In genomic region chr4:124262211-124263179, GRCh38 we compare ENCODE assay signal across 8 cellular contexts.
DNase-seq lines count a peak whose midpoint lies in the region; ATAC-seq, FAIRE-seq and TF ChIP-seq lines count a peak whose summit lies in the region.

No MANE protein-coding gene starts in this region.

- peak; percentile 85 for ATAC-seq in GM18499 (IDR thresholded peaks at IDR 0.05; ENCODE audit: insufficient read depth, unreplicated experiment)
- ATAC-seq in HG02870 (IDR thresholded peaks at IDR 0.05; ENCODE audit: unreplicated experiment), result peak; percentile 92
- peak in 1 of 4 experiments; percentile 49 for ATAC-seq in T-cell (replicated peaks in 1 of 4)

- H3K9me3 Mint-ChIP-seq in T-cell, result no peaks in the 10 kb centered on the region

- no peaks in the 10 kb centered on the region for H3K9me3 ChIP-seq in AG04450 (ENCODE audit: control insufficient read depth, insufficient read depth, low read length)

- TF ChIP-seq CTCF in AG04450 (IDR thresholded peaks at IDR 0.05; ENCODE audit: low read depth, low read length) (peak; percentile 92), bronchial epithelial cell (IDR thresholded peaks at IDR 0.05; ENCODE audit: insufficient read depth, low read length, severe bottlenecking) (peak; percentile 75), kidney epithelial cell (IDR thresholded peaks at IDR 0.05; ENCODE audit: insufficient read depth, low read length, poor library complexity, severe bottlenecking) (peak; percentile 87)

- DNase-seq in AG04450 (ENCODE audit: low read depth, low spot score), result peak; percentile 73
- peak; percentile 34 for DNase-seq in NCI-H1417 treated with DMSO at 0.1 percent for 48 hours (lab: John Stamatoyannopoulos, UW)
- DNase-seq in T-cell, result peak in 24 of 34 experiments; percentile 0 to 32 (median 6)
- peak; percentile 77 for DNase-seq in bronchial epithelial cell (ENCODE audit: low read depth)
- peak; percentile 34 for DNase-seq in kidney epithelial cell (ENCODE audit: low read depth)
- DNase-seq in stimulated activated CD4-positive, alpha-beta T cell treated with anti-CD3 and anti-CD28 coated beads, Interleukin-2, amount 100 ng/mL, for 48 hours, result peak; percentile 31 to 34

- CTCF ChIA-PET in AG04450 (lab: Charles Lee), result interaction anchor here (0.6 to 1.4 kb wide), 12 partner anchors 9 to 1541 kb away, joined by 3 to 11 read pairs (median 4); no protein-coding TSS in a partner anchor
- CTCF ChIA-PET in T-cell (lab: Charles Lee), result no interaction called here

- H3K36me3 ChIP-seq in bronchial epithelial cell (ENCODE audit: control insufficient read depth, insufficient read depth, low read length) (no peaks in the 10 kb centered on the region), kidney epithelial cell (ENCODE audit: control insufficient read depth, insufficient read depth, low read length) (no peaks in the 10 kb centered on the region)

- no peak overlapping the region for H3K4me3 Mint-ChIP-seq in T-cell

- no peak overlapping the region for H3K4me3 ChIP-seq in AG04450 (ENCODE audit: low read depth, low read length)
- H3K4me3 ChIP-seq in bronchial epithelial cell (ENCODE audit: low read depth, low read length), result no peak overlapping the region
- H3K4me3 ChIP-seq in kidney epithelial cell (ENCODE audit: low read depth, low read length), result no peak overlapping the region

- no peak overlapping the region for H3K27ac ChIP-seq in AG04450 (ENCODE audit: low read depth, low read length)

- H3K4me1 Mint-ChIP-seq in T-cell, result no peaks in the 10 kb centered on the region

- H3K36me3 Mint-ChIP-seq in T-cell, result no peaks in the 10 kb centered on the region

- no peak overlapping the region for H3K27ac Mint-ChIP-seq in T-cell

- no peaks in the 10 kb centered on the region for H3K27me3 Mint-ChIP-seq in T-cell

- peak; percentile 76 for FAIRE-seq in bronchial epithelial cell (lab: Jason Lieb, UNC)

- H3K27me3 ChIP-seq in AG04450 (ENCODE audit: control insufficient read depth, insufficient read depth, low read length), result no peaks in the 10 kb centered on the region
- no peaks in the 10 kb centered on the region for H3K27me3 ChIP-seq in bronchial epithelial cell (ENCODE audit: control insufficient read depth, insufficient read depth, low read length)
- no peaks in the 10 kb centered on the region for H3K27me3 ChIP-seq in kidney epithelial cell (ENCODE audit: control insufficient read depth, insufficient read depth, low read length)

- POLR2A ChIA-PET in AG04450 (lab: Yijun Ruan, JAX) (no interaction called here), T-cell (lab: Charles Lee) (no interaction called here)

Comparison
In these comparisons a context has a peak if more than half of its experiments do, and no peak if none do; other contexts are left out.
1. DNase-seq: peak in every context shown above with its lines; median percentile 77 in bronchial epithelial cell; 73 in AG04450; 34 in NCI-H1417 treated with DMSO at 0.1 percent for 48 hours; 34 in kidney epithelial cell; 32 in stimulated activated CD4-positive, alpha-beta T cell treated with anti-CD3 and anti-CD28 coated beads, Interleukin-2, amount 100 ng/mL, for 48 hours; 6 in T-cell.